18 cellular contexts compared by ENCODE assay signal in the genomic region with DNA sequence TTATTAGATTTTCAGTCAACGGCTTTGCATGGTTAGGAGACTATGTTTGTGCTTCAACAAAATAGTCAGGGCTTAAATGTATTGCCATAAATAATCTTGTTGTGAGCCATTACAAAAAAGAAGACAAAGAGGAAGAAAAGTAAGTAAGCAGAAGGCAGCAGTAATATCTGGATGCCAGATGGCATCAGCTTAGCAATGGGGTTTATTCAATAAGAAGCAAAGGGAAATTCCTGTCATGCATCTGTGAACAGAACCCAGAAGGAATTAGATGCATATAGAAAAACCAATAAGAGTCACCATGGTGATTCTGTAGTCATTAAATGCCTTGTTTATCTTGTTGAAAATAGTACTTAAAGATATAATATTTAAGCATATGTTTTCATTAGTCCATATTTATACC.
DNase-seq lines count a peak whose midpoint lies in the region; ATAC-seq, FAIRE-seq and TF ChIP-seq lines count a peak whose summit lies in the region.
"Had no signal": no experiment of that assay in that cellular context is flagged by ENCODE, and none has a peak within 500 bp of the region (broad histone marks: within the 10 kb centered on the region; RNA-seq: fewer than 3 reads in every experiment).

No MANE protein-coding gene starts in this region.

- TF ChIP-seq CTCF in KMS-11 (conservative IDR thresholded peaks at IDR 0.05; ENCODE audit: low read depth, low read length): no peak

- no peak for FAIRE-seq in frontal cortex (lab: Jason Lieb, UNC)
- FAIRE-seq: G401.6, H54 had no signal

- no peaks in the 10 kb centered on the region for H3K36me3 ChIP-seq in KMS-11 (ENCODE audit: insufficient read depth)
- H3K36me3 ChIP-seq: Peyer's patch had no signal

- DNase-seq in DMS 273 (lab: John Stamatoyannopoulos, UW; ENCODE audit: unreplicated experiment) (peak; percentile 28), DMS 273 treated with DMSO at 0.1 percent for 48 hours (lab: John Stamatoyannopoulos, UW) (no peak), kidney tubule cell (ENCODE audit: low spot score) (peak; percentile 4), HK-2 (ENCODE audit: unreplicated experiment) (no peak), frontal cortex (ENCODE audit: low spot score in 2 of 2) (no peak)
- DNase-seq: DMS79, Kasumi-1, NCI-H2029 treated with DMSO at 0.1 percent for 48 hours, NCI-H226, Peyer's patch, Right ventricle myocardium superior had no signal

- H3K27ac ChIP-seq in KMS-11: no peak overlapping the region
- H3K27ac ChIP-seq: 22Rv1, C4-2B, Peyer's patch had no signal

- H4K20me1 ChIP-seq in KMS-11 (ENCODE audit: insufficient read depth): no peaks in the 10 kb centered on the region

- peak; percentile 69 for ATAC-seq in SK-N-SH treated with all-trans-retinoic acid at 6 μM for 48 hours
- no peak for ATAC-seq in GM21381 (IDR thresholded peaks at IDR 0.05; ENCODE audit: unreplicated experiment)

- H3K27me3 ChIP-seq in KMS-11 (ENCODE audit: insufficient read depth, low read depth): no peaks in the 10 kb centered on the region
- H3K27me3 ChIP-seq: Peyer's patch had no signal

- H3K4me2 ChIP-seq in KMS-11: 0 out of 2 replicates have a peak overlapping the region, but pooled peaks have one; percentile 5

- peaks cover 46% of the 10 kb centered on the region for H3K4me1 ChIP-seq in KMS-11 (ENCODE audit: low read depth, poor library complexity, severe bottlenecking)

- H3K79me2 ChIP-seq in KMS-11 (ENCODE audit: insufficient read depth, low read depth): no peaks in the 10 kb centered on the region

- H3K4me3 ChIP-seq in KMS-11 (IDR thresholded peaks at IDR 0.05; ENCODE audit: insufficient read depth, low read depth, low read length): no peak overlapping the region
- H3K4me3 ChIP-seq: Peyer's patch had no signal

- no peak overlapping the region for H3K9ac ChIP-seq in KMS-11

- no peak overlapping the region for H2AFZ ChIP-seq in KMS-11 (ENCODE audit: low read depth)

TF ChIP-seq in SK-N-SH treated with all-trans-retinoic acid at 6 μM for 48 hours, 23 proteins besides CTCF, POLR2A, EP300 and RAD21:
- TF ChIP-seq ZFP3 (CRISPR knock-in tag; IDR thresholded peaks at IDR 0.05) (no peak), ZC3H10 (CRISPR knock-in tag; IDR thresholded peaks at IDR 0.05) (no peak), PPARA (CRISPR knock-in tag; IDR thresholded peaks at IDR 0.05; ENCODE audit: borderline replicate concordance) (no peak), TOX (CRISPR knock-in tag; IDR thresholded peaks at IDR 0.05; ENCODE audit: borderline replicate concordance) (no peak)
- TF ChIP-seq, protein P1, sequence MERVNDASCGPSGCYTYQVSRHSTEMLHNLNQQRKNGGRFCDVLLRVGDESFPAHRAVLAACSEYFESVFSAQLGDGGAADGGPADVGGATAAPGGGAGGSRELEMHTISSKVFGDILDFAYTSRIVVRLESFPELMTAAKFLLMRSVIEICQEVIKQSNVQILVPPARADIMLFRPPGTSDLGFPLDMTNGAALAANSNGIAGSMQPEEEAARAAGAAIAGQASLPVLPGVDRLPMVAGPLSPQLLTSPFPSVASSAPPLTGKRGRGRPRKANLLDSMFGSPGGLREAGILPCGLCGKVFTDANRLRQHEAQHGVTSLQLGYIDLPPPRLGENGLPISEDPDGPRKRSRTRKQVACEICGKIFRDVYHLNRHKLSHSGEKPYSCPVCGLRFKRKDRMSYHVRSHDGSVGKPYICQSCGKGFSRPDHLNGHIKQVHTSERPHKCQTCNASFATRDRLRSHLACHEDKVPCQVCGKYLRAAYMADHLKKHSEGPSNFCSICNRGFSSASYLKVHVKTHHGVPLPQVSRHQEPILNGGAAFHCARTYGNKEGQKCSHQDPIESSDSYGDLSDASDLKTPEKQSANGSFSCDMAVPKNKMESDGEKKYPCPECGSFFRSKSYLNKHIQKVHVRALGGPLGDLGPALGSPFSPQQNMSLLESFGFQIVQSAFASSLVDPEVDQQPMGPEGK (CRISPR knock-in tag; IDR thresholded peaks at IDR 0.05; ENCODE audit: borderline replicate concordance): no peak
- TF ChIP-seq, protein P2, sequence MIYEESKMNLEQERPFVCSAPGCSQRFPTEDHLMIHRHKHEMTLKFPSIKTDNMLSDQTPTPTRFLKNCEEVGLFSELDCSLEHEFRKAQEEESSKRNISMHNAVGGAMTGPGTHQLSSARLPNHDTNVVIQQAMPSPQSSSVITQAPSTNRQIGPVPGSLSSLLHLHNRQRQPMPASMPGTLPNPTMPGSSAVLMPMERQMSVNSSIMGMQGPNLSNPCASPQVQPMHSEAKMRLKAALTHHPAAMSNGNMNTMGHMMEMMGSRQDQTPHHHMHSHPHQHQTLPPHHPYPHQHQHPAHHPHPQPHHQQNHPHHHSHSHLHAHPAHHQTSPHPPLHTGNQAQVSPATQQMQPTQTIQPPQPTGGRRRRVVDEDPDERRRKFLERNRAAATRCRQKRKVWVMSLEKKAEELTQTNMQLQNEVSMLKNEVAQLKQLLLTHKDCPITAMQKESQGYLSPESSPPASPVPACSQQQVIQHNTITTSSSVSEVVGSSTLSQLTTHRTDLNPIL (CRISPR knock-in tag; IDR thresholded peaks at IDR 0.05; ENCODE audit: low read depth): no peak
- TF ChIP-seq, protein P3, sequence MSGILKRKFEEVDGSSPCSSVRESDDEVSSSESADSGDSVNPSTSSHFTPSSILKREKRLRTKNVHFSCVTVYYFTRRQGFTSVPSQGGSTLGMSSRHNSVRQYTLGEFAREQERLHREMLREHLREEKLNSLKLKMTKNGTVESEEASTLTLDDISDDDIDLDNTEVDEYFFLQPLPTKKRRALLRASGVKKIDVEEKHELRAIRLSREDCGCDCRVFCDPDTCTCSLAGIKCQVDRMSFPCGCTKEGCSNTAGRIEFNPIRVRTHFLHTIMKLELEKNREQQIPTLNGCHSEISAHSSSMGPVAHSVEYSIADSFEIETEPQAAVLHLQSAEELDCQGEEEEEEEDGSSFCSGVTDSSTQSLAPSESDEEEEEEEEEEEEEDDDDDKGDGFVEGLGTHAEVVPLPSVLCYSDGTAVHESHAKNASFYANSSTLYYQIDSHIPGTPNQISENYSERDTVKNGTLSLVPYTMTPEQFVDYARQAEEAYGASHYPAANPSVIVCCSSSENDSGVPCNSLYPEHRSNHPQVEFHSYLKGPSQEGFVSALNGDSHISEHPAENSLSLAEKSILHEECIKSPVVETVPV (CRISPR knock-in tag; IDR thresholded peaks at IDR 0.05): no peak

Comparison
In these comparisons a context has a peak if more than half of its experiments do, and no peak if none do; other contexts are left out.
1. DNase-seq: peak in DMS 273 (single experiment) and kidney tubule cell (single experiment); none in DMS 273 treated with DMSO at 0.1 percent for 48 hours (single experiment), HK-2 (single experiment) and frontal cortex (0 of 2).